27 cellular contexts compared by ENCODE assay signal in the genomic region with DNA sequence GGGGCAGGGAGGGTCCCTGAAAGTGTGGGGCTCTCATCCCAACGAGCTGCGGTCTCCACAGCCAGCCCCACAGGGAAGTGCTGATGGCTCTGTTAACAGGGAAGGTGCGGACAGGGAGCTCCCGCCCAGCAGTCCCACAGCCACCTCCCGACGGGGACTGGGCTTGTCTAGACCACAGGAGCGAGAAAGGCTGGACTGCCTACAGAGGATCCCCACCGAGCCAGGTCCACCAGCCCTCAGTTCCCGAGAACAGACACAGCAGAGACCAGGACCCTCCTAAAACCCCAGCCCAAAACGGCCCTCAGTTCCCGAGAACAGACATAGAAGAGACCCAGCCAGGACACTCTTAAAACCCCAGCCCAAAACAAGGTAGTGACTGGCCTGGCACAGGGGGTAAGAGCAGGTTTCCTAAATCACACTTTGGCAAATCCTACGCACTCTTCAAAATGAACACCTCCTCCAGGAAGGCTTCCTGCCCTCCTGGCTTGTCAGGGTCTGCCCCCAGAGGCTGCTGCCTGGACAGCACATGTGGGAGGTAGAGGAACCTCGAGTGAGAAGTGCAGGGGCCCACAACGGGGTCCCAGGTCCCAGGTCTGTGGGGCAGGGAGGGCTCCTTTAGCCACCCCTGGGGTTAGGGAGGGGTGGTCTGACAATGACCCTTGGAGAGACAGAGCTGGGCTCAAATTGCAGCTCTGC.
DNase-seq lines count a peak whose midpoint lies in the region; ATAC-seq, FAIRE-seq and TF ChIP-seq lines count a peak whose summit lies in the region.
"Had no signal": no experiment of that assay in that cellular context is flagged by ENCODE, and none has a peak within 500 bp of the region (broad histone marks: within the 10 kb centered on the region; RNA-seq: fewer than 3 reads in every experiment).

No MANE protein-coding gene starts in this region.

- H3K4me3 Mint-ChIP-seq in astrocyte (ENCODE audit: unreplicated experiment) (no peak overlapping the region), naive B cell (peak overlapping the region in 3 of 8 donors; percentile 16 to 63 (median 56))
- H3K4me3 Mint-ChIP-seq in activated CD4-positive, alpha-beta memory T cell treated with anti-CD3 and anti-CD28 coated beads for 36 hours: no peak overlapping the region
- H3K4me3 Mint-ChIP-seq: activated T-cell treated with anti-CD3 and anti-CD28 coated beads, Interleukin-2, amount 50 U/mL, for 4 hours; CD4-positive, alpha-beta T cell; naive thymus-derived CD4-positive, alpha-beta T cell; stimulated activated effector memory CD8-positive, alpha-beta T cell treated with anti-CD3 and anti-CD28 coated beads, Interleukin-12 subunit alpha, Interleukin-12 subunit beta, amount 100 ng/mL, for 72 hours had no signal

- no peak for DNase-seq in GM18507 (ENCODE audit: extremely low spot score, insufficient read length, low read depth)
- no peak for DNase-seq in astrocyte (ENCODE audit: low read depth)
- DNase-seq in naive B cell: no peak
- DNase-seq in stimulated activated CD4-positive, alpha-beta T cell treated with anti-CD3 and anti-CD28 coated beads, Interleukin-1b, Interleukin-23, amount 100 ng/mL, for 48 hours: no peak
- DNase-seq in stimulated activated CD4-positive, alpha-beta T cell treated with anti-CD3 and anti-CD28 coated beads, Interleukin-2, amount 100 ng/mL, for 24 hours: no peak
- DNase-seq in activated CD4-positive, alpha-beta memory T cell treated with anti-CD3 and anti-CD28 coated beads for 36 hours: no peak
- DNase-seq: activated CD4-positive, alpha-beta T cell treated with anti-CD3 and anti-CD28 coated beads for 1 hour; activated naive CD4-positive, alpha-beta T cell; activated T-cell treated with anti-CD3 and anti-CD28 coated beads, Interleukin-2, amount 50 U/mL, for 4 hours; CD4-positive, alpha-beta T cell; DMS 273 treated with DMSO at 0.1 percent for 48 hours; GM23248; KG1; naive thymus-derived CD4-positive, alpha-beta T cell; NCI-H187; NCI-H748 treated with DMSO at 0.1 percent for 48 hours; SHP77; sigmoid colon; testis had no signal

- CTCF ChIA-PET in activated CD4-positive, alpha-beta memory T cell treated with anti-CD3 and anti-CD28 coated beads for 36 hours (lab: Charles Lee): no interaction called here

- peaks cover 34 to 54% (median 49%) of the 10 kb centered on the region in 10 experiments for H3K4me1 ChIP-seq in BLaER1 treated with 17β-estradiol and CSF1 and Interleukin-3, amounts not matched to agents 10 nM and 100 nM
- H3K4me1 ChIP-seq in astrocyte (ENCODE audit: insufficient read depth, low read length): no peaks in the 10 kb centered on the region
- H3K4me1 ChIP-seq: parathyroid adenoma had no signal

- H3K27ac ChIP-seq in BLaER1 treated with 17β-estradiol and CSF1 and Interleukin-3, amounts not matched to agents 10 nM and 100 nM: peak overlapping the region in 1 of 11 experiments; percentile 18; a peak in 1 of 22 replicates
- no peak overlapping the region for H3K27ac ChIP-seq in astrocyte (ENCODE audit: low read depth, low read length)
- H3K27ac ChIP-seq: coronary artery, GM23248, parathyroid adenoma, sigmoid colon, testis, vagina had no signal

- H3K36me3 Mint-ChIP-seq in astrocyte (ENCODE audit: low read depth, unreplicated experiment) (peaks cover 24% of the 10 kb centered on the region), naive B cell (no peaks in the 10 kb centered on the region)
- H3K36me3 Mint-ChIP-seq in activated CD4-positive, alpha-beta memory T cell treated with anti-CD3 and anti-CD28 coated beads for 36 hours: no peaks in the 10 kb centered on the region
- H3K36me3 Mint-ChIP-seq: naive thymus-derived CD4-positive, alpha-beta T cell; stimulated activated effector memory CD8-positive, alpha-beta T cell treated with anti-CD3 and anti-CD28 coated beads, Interleukin-12 subunit alpha, Interleukin-12 subunit beta, amount 100 ng/mL, for 72 hours had no signal

- no peaks in the 10 kb centered on the region for H3K27me3 Mint-ChIP-seq in astrocyte (ENCODE audit: low read depth, unreplicated experiment)
- no peaks in the 10 kb centered on the region for H3K27me3 Mint-ChIP-seq in naive B cell
- H3K27me3 Mint-ChIP-seq in activated CD4-positive, alpha-beta memory T cell treated with anti-CD3 and anti-CD28 coated beads for 36 hours: no peaks in the 10 kb centered on the region
- H3K27me3 Mint-ChIP-seq: CD4-positive, alpha-beta T cell; naive thymus-derived CD4-positive, alpha-beta T cell had no signal

- H3K27me3 ChIP-seq in BLaER1 treated with 17β-estradiol and CSF1 and Interleukin-3, amounts not matched to agents 10 nM and 100 nM: no peaks in the 10 kb centered on the region
- no peaks in the 10 kb centered on the region for H3K27me3 ChIP-seq in astrocyte (ENCODE audit: insufficient read depth, low read length)
- H3K27me3 ChIP-seq: sigmoid colon, testis, vagina had no signal

- ATAC-seq in naive B cell (ENCODE audit: low read depth in 2 of 2) (no peak), HG03135 (IDR thresholded peaks at IDR 0.05; ENCODE audit: unreplicated experiment) (no peak)
- ATAC-seq: activated T-cell treated with anti-CD3 and anti-CD28 coated beads, Interleukin-2, amount 50 U/mL, for 4 hours; stimulated activated effector memory CD8-positive, alpha-beta T cell treated with anti-CD3 and anti-CD28 coated beads, Interleukin-12 subunit alpha, Interleukin-12 subunit beta, amount 100 ng/mL, for 72 hours had no signal

- peak overlapping the region; percentile 41 for H3K27ac Mint-ChIP-seq in astrocyte (ENCODE audit: unreplicated experiment)
- H3K27ac Mint-ChIP-seq in naive B cell: peak overlapping the region; percentile 90 to 100 (median 99)
- H3K27ac Mint-ChIP-seq in activated CD4-positive, alpha-beta memory T cell treated with anti-CD3 and anti-CD28 coated beads for 36 hours: no peak overlapping the region
- H3K27ac Mint-ChIP-seq: CD4-positive, alpha-beta T cell; naive thymus-derived CD4-positive, alpha-beta T cell; stimulated activated effector memory CD8-positive, alpha-beta T cell treated with anti-CD3 and anti-CD28 coated beads, Interleukin-12 subunit alpha, Interleukin-12 subunit beta, amount 100 ng/mL, for 72 hours had no signal

- peaks cover 0 to 78% (median 34%) of the 10 kb centered on the region in 11 experiments; a peak in 17 of 22 replicates for H4K20me1 ChIP-seq in BLaER1 treated with 17β-estradiol and CSF1 and Interleukin-3, amounts not matched to agents 10 nM and 100 nM
- peaks cover 50% of the 10 kb centered on the region for H4K20me1 ChIP-seq in astrocyte (ENCODE audit: insufficient read depth, low read length)

- peak overlapping the region; percentile 61 to 84 (median 70) for H3K4me2 ChIP-seq in BLaER1 treated with 17β-estradiol and CSF1 and Interleukin-3, amounts not matched to agents 10 nM and 100 nM
- H3K4me2 ChIP-seq in astrocyte (ENCODE audit: low read length): no peak overlapping the region

- no peak overlapping the region for H2AFZ ChIP-seq in astrocyte (ENCODE audit: low read depth, low read length)
- H2AFZ ChIP-seq: GM23248, parathyroid adenoma had no signal

- peak overlapping the region in 4 of 11 experiments; percentile 13 to 41 (median 17); a peak in 4 of 22 replicates for H3K9ac ChIP-seq in BLaER1 treated with 17β-estradiol and CSF1 and Interleukin-3, amounts not matched to agents 10 nM and 100 nM
- no peak overlapping the region for H3K9ac ChIP-seq in astrocyte (ENCODE audit: low read length)
- H3K9ac ChIP-seq: GM23248, parathyroid adenoma had no signal

- H3K36me3 ChIP-seq in BLaER1 treated with 17β-estradiol and CSF1 and Interleukin-3, amounts not matched to agents 10 nM and 100 nM: peaks cover 0 to 11% (median 0%) of the 10 kb centered on the region in 11 experiments; a peak in 3 of 22 replicates
- H3K36me3 ChIP-seq in astrocyte (ENCODE audit: insufficient read depth, low read length): peaks cover 2% of the 10 kb centered on the region
- H3K36me3 ChIP-seq: sigmoid colon, vagina had no signal

- H3K4me1 Mint-ChIP-seq in astrocyte (ENCODE audit: low read depth, unreplicated experiment) (peaks cover 22% of the 10 kb centered on the region), naive B cell (peaks cover 44 to 69% (median 65%) of the 10 kb centered on the region in 3 donors)
- no peaks in the 10 kb centered on the region for H3K4me1 Mint-ChIP-seq in activated CD4-positive, alpha-beta memory T cell treated with anti-CD3 and anti-CD28 coated beads for 36 hours (ENCODE audit: low read depth)
- H3K4me1 Mint-ChIP-seq: stimulated activated effector memory CD8-positive, alpha-beta T cell treated with anti-CD3 and anti-CD28 coated beads, Interleukin-12 subunit alpha, Interleukin-12 subunit beta, amount 100 ng/mL, for 72 hours had no signal

- intact Hi-C loops in activated CD4-positive, alpha-beta memory T cell treated with anti-CD3 and anti-CD28 coated beads for 36 hours (cut with micrococcal nuclease): no loop called here

- H3K9me3 ChIP-seq in BLaER1 treated with 17β-estradiol and CSF1 and Interleukin-3, amounts not matched to agents 10 nM and 100 nM (replicated peaks in 1 of 11): no peaks in the 10 kb centered on the region
- H3K9me3 ChIP-seq in astrocyte (ENCODE audit: insufficient read depth, low read depth, low read length): no peaks in the 10 kb centered on the region
- H3K9me3 ChIP-seq: sigmoid colon, testis, vagina had no signal

- H3K4me3 ChIP-seq in BLaER1 treated with 17β-estradiol and CSF1 and Interleukin-3, amounts not matched to agents 10 nM and 100 nM: no peak overlapping the region
- H3K4me3 ChIP-seq in astrocyte (ENCODE audit: insufficient read depth, low read depth, low read length): no peak overlapping the region
- H3K4me3 ChIP-seq: coronary artery, GM23248, sigmoid colon, testis, vagina had no signal

- H3K9me3 Mint-ChIP-seq in astrocyte (ENCODE audit: unreplicated experiment) (no peaks in the 10 kb centered on the region), naive B cell (no peaks in the 10 kb centered on the region)
- no peaks in the 10 kb centered on the region for H3K9me3 Mint-ChIP-seq in activated CD4-positive, alpha-beta memory T cell treated with anti-CD3 and anti-CD28 coated beads for 36 hours
- H3K9me3 Mint-ChIP-seq: activated T-cell treated with anti-CD3 and anti-CD28 coated beads, Interleukin-2, amount 50 U/mL, for 4 hours; CD4-positive, alpha-beta T cell; naive thymus-derived CD4-positive, alpha-beta T cell; stimulated activated effector memory CD8-positive, alpha-beta T cell treated with anti-CD3 and anti-CD28 coated beads, Interleukin-12 subunit alpha, Interleukin-12 subunit beta, amount 100 ng/mL, for 72 hours had no signal

- FAIRE-seq in GM18507 (lab: Jason Lieb, UNC) (peak; percentile 36), astrocyte (lab: Jason Lieb, UNC) (no peak)
- FAIRE-seq: bronchial epithelial cell, endothelial cell of umbilical vein had no signal

- POLR2A ChIA-PET in activated CD4-positive, alpha-beta memory T cell treated with anti-CD3 and anti-CD28 coated beads for 36 hours (lab: Charles Lee): no interaction called here

- TF ChIP-seq CTCF in astrocyte (IDR thresholded peaks at IDR 0.05; ENCODE audit: insufficient read depth, low read depth, low read length): no peak

- H3K79me2 ChIP-seq in astrocyte (ENCODE audit: insufficient read depth, low read length): peaks cover 2% of the 10 kb centered on the region
- H3K79me2 ChIP-seq: parathyroid adenoma had no signal
